Comparison of ENCODE assay signal across 1 cellular context in genomic region chr22:29320546-29320945, GRCh38.
TF ChIP-seq lines count a peak whose summit lies in the region.

No MANE protein-coding gene starts in this region.

TF ChIP-seq in IMR-90, 13 proteins besides CTCF, POLR2A, EP300 and RAD21:
- TF ChIP-seq USF2 (IDR thresholded peaks at IDR 0.05; ENCODE audit: low read depth, low read length) (no peak), BHLHE40 (IDR thresholded peaks at IDR 0.05; ENCODE audit: low read depth, low read length) (no peak), CEBPB (IDR thresholded peaks at IDR 0.05; ENCODE audit: low read depth, low read length) (no peak), ELK1 (IDR thresholded peaks at IDR 0.05; ENCODE audit: borderline replicate concordance, low read depth, low read length) (no peak), MXI1 (IDR thresholded peaks at IDR 0.05; ENCODE audit: borderline replicate concordance, low read depth, low read length) (no peak), MAFK (IDR thresholded peaks at IDR 0.05; ENCODE audit: low read depth, low read length) (no peak), FOS (IDR thresholded peaks at IDR 0.05; ENCODE audit: low read depth, low read length) (no peak), RFX5 (IDR thresholded peaks at IDR 0.05; ENCODE audit: low read depth, low read length) (no peak)
